Comparison of ENCODE assay signal across 27 cellular contexts in genomic region chr17:4148611-4149308, GRCh38.
"Had no signal": no experiment of that assay in that cellular context is flagged by ENCODE, and none has a peak within 500 bp of the region (broad histone marks: within the 10 kb centered on the region; RNA-seq: fewer than 3 reads in every experiment).

No MANE protein-coding gene starts in this region.

- H3K27me3 Mint-ChIP-seq: naive B cell; natural killer cell treated with Interleukin-12 subunit alpha and Interleukin-12 subunit beta and Interleukin-15 and Interleukin-18, amount 100 ng/mL, for 72 hours; stimulated activated naive CD8-positive, alpha-beta T cell treated with anti-CD3 and anti-CD28 coated beads, Interleukin-15, amount 100 ng/mL, for 72 hours had no signal

- ATAC-seq: foreskin keratinocyte; gastroesophageal sphincter; heart left ventricle; left cardiac atrium; left lung; mucosa of descending colon; natural killer cell treated with Interleukin-12 subunit alpha and Interleukin-12 subunit beta and Interleukin-15 and Interleukin-18, amount 100 ng/mL, for 72 hours; right cardiac atrium; stimulated activated naive CD8-positive, alpha-beta T cell treated with anti-CD3 and anti-CD28 coated beads, Interleukin-15, amount 100 ng/mL, for 72 hours had no signal

- H3K9me3 Mint-ChIP-seq: endodermal cell; mesothelial cell of epicardium; naive B cell; natural killer cell treated with Interleukin-12 subunit alpha and Interleukin-12 subunit beta and Interleukin-15 and Interleukin-18, amount 100 ng/mL, for 72 hours; neural progenitor cell; stimulated activated naive CD8-positive, alpha-beta T cell treated with anti-CD3 and anti-CD28 coated beads, Interleukin-15, amount 100 ng/mL, for 72 hours had no signal

- H2AFZ ChIP-seq: hepatocyte, neural progenitor cell had no signal

- DNase-seq: cortex of kidney; effector CD8-positive, alpha-beta T cell; endodermal cell; foreskin keratinocyte; heart left ventricle; left cardiac atrium; left lung; mesenchymal stem cell; naive B cell; right cardiac atrium; sigmoid colon; spleen; stimulated activated CD4-positive, alpha-beta T cell treated with anti-CD3 and anti-CD28 coated beads, Interleukin-15, amount 100 ng/mL, for 24 hours; stimulated activated CD4-positive, alpha-beta T cell treated with anti-CD3 and anti-CD28 coated beads, Interleukin-2, amount 100 ng/mL, for 48 hours; stimulated activated naive CD4-positive, alpha-beta T cell; stimulated activated naive CD8-positive, alpha-beta T cell treated with anti-CD3 and anti-CD28 coated beads, Interleukin-15, amount 100 ng/mL, for 72 hours; thyroid gland; upper lobe of left lung had no signal

- H3K9ac ChIP-seq: neural progenitor cell had no signal

- H3K4me2 ChIP-seq: hepatocyte, neural progenitor cell had no signal

- H3K27me3 ChIP-seq: esophagus muscularis mucosa, foreskin keratinocyte, gastroesophageal sphincter, heart left ventricle, hepatocyte, left lung, neural progenitor cell, sigmoid colon, spleen, suprapubic skin, thyroid gland, upper lobe of left lung had no signal

- H3K4me3 ChIP-seq: esophagus muscularis mucosa, gastroesophageal sphincter, heart left ventricle, hepatocyte, left lung, mucosa of descending colon, neural progenitor cell, prostate gland, sigmoid colon, spleen, suprapubic skin, thyroid gland, upper lobe of left lung had no signal

- H3K27ac ChIP-seq: esophagus muscularis mucosa, foreskin keratinocyte, gastroesophageal sphincter, heart left ventricle, hepatocyte, left lung, neural progenitor cell, prostate gland, sigmoid colon, spleen, suprapubic skin, thyroid gland, upper lobe of left lung had no signal

- H3K27ac Mint-ChIP-seq: endodermal cell; mesothelial cell of epicardium; natural killer cell treated with Interleukin-12 subunit alpha and Interleukin-12 subunit beta and Interleukin-15 and Interleukin-18, amount 100 ng/mL, for 72 hours; neural progenitor cell; stimulated activated naive CD8-positive, alpha-beta T cell treated with anti-CD3 and anti-CD28 coated beads, Interleukin-15, amount 100 ng/mL, for 72 hours had no signal

- H3K4me1 ChIP-seq: foreskin keratinocyte, neural progenitor cell had no signal

- H3K4me3 Mint-ChIP-seq: endodermal cell; mesothelial cell of epicardium; naive B cell; natural killer cell treated with Interleukin-12 subunit alpha and Interleukin-12 subunit beta and Interleukin-15 and Interleukin-18, amount 100 ng/mL, for 72 hours; neural progenitor cell; stimulated activated naive CD8-positive, alpha-beta T cell treated with anti-CD3 and anti-CD28 coated beads, Interleukin-15, amount 100 ng/mL, for 72 hours had no signal
